In the genomic region with DNA sequence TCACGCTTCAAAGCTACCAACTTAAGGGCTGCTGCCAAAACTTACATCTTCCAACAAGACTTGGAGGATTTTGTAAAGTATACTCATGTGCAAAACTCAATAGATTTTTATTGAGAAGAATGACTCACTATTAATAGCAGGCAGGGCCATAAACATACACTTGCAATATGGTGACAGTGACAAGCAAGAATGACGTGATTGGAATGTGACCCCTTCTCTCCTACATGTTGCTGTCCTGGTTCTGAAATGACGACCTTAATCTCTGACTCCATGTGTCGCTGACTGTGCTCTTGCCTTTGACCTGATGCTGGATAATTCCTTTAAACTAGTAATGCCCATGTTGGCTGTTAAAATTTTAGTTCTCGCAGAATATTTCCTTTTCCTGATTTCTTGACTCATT, we compare ENCODE assay signal across 22 cellular contexts.
A peak's percentile ranks its signal among the peaks of the same experiment; 100 is the strongest.
DNase-seq lines count a peak whose midpoint lies in the region; ATAC-seq, FAIRE-seq and TF ChIP-seq lines count a peak whose summit lies in the region.
"Had no signal": no experiment of that assay in that cellular context is flagged by ENCODE, and none has a peak within 500 bp of the region (broad histone marks: within the 10 kb centered on the region; RNA-seq: fewer than 3 reads in every experiment).

No MANE protein-coding gene starts in this region.

- H3K27ac Mint-ChIP-seq in Caco-2 (ENCODE audit: unreplicated experiment), result peak overlapping the region; percentile 4
- peak overlapping the region; percentile 12; the same call in 1 of the 2 replicates for H3K27ac Mint-ChIP-seq in HFFc6
- H3K27ac Mint-ChIP-seq in astrocyte (ENCODE audit: unreplicated experiment), result no peak overlapping the region
- H3K27ac Mint-ChIP-seq: T-helper 2 cell treated with Interferon-gamma antibody and Interleukin-4, amounts not matched to agents 5 μg/mL and 100 μg/mL, for 36 hours had no signal

- H3K27me3 ChIP-seq in Caco-2 (replicated peaks; ENCODE audit: control insufficient read depth, insufficient read depth, low read length) (no peaks in the 10 kb centered on the region), astrocyte (ENCODE audit: insufficient read depth, low read length) (no peaks in the 10 kb centered on the region), body of pancreas (no peaks in the 10 kb centered on the region)
- H3K27me3 ChIP-seq: BLaER1, esophagus squamous epithelium, ovary, thyroid gland had no signal

- intact Hi-C loops in Caco-2 (cut with micrococcal nuclease; ENCODE audit: unreplicated experiment), result no loop called here
- intact Hi-C loops in body of pancreas (cut with DNase I), result no loop called here

- no peaks in the 10 kb centered on the region for H3K9me3 Mint-ChIP-seq in Caco-2 (ENCODE audit: unreplicated experiment)
- no peaks in the 10 kb centered on the region for H3K9me3 Mint-ChIP-seq in HFFc6
- no peaks in the 10 kb centered on the region for H3K9me3 Mint-ChIP-seq in astrocyte (ENCODE audit: unreplicated experiment)
- H3K9me3 Mint-ChIP-seq: T-helper 2 cell treated with Interferon-gamma antibody and Interleukin-4, amounts not matched to agents 5 μg/mL and 100 μg/mL, for 36 hours had no signal

- H3K27ac ChIP-seq in astrocyte (ENCODE audit: low read depth, low read length) (no peak overlapping the region), body of pancreas (no peak overlapping the region)
- H3K27ac ChIP-seq: BLaER1, esophagus squamous epithelium, ovary, thyroid gland had no signal

- H3K27me3 Mint-ChIP-seq in Caco-2 (ENCODE audit: insufficient read depth, unreplicated experiment) (no peaks in the 10 kb centered on the region), HFFc6 (ENCODE audit: insufficient read depth) (no peaks in the 10 kb centered on the region; the same call in 1 of the 2 replicates), astrocyte (ENCODE audit: low read depth, unreplicated experiment) (no peaks in the 10 kb centered on the region)

- TF ChIP-seq CTCF in Caco-2 (IDR thresholded peaks at IDR 0.05; ENCODE audit: insufficient read depth in 1 of 2, low read depth in 1 of 2, low read length in 1 of 2, severe bottlenecking in 1 of 2, unreplicated experiment in 1 of 2) (no peak), HFFc6 (IDR thresholded peaks at IDR 0.05) (no peak), astrocyte (IDR thresholded peaks at IDR 0.05; ENCODE audit: insufficient read depth, low read depth, low read length) (no peak), body of pancreas (IDR thresholded peaks at IDR 0.05) (no peak)

- no TSS peak for BruUV-seq in Caco-2 (replicated peaks; lab: Mats Ljungman, UMichigan)

- no peak overlapping the region for H3K4me2 ChIP-seq in astrocyte (ENCODE audit: low read length)
- H3K4me2 ChIP-seq: BLaER1 had no signal

- FAIRE-seq in astrocyte (lab: Jason Lieb, UNC), result no peak
- FAIRE-seq: GM18507 had no signal

- no peak for TF ChIP-seq POLR2A in body of pancreas (IDR thresholded peaks at IDR 0.05)

- H3K36me3 Mint-ChIP-seq in Caco-2 (ENCODE audit: insufficient read depth, unreplicated experiment) (no peaks in the 10 kb centered on the region), HFFc6 (ENCODE audit: low read depth) (peaks cover under 1% of the 10 kb centered on the region; the same call in 1 of the 2 replicates), astrocyte (ENCODE audit: low read depth, unreplicated experiment) (no peaks in the 10 kb centered on the region)

- ATAC-seq in body of pancreas, result no peak
- ATAC-seq: left colon had no signal

- POLR2A ChIA-PET in Caco-2 (lab: Charles Lee), result no interaction called here

- no peak overlapping the region for H2AFZ ChIP-seq in astrocyte (ENCODE audit: low read depth, low read length)

- DNase-seq in Caco-2 (peak; percentile 38 to 40), HFFc6 (peak; percentile 61), astrocyte (ENCODE audit: low read depth) (peak; percentile 31), left kidney (ENCODE audit: low read depth, low spot score) (peak; percentile 34), C1 segment of cervical spinal cord (lab: John Stamatoyannopoulos, UW) (no peak), NCI-H69 (lab: John Stamatoyannopoulos, UW) (no peak), T-helper 2 cell (no peak), body of pancreas (no peak)
- DNase-seq: activated CD4-positive, alpha-beta T cell treated with anti-CD3 and anti-CD28 coated beads for 1 hour; activated naive CD4-positive, alpha-beta T cell treated with anti-CD3 and anti-CD28 coated beads, Interleukin-2, amount 50 U/mL, for 16 hours; dermis blood vessel endothelial cell; esophagus squamous epithelium; hypothalamus; KBM-7; left colon; NCI-H1105 treated with DMSO at 0.1 percent for 48 hours; NCI-H2171; ovary; thyroid gland had no signal

- no peaks in the 10 kb centered on the region for H3K79me2 ChIP-seq in astrocyte (ENCODE audit: insufficient read depth, low read length)

- H3K36me3 ChIP-seq in Caco-2 (ENCODE audit: control insufficient read depth, insufficient read depth, low read length) (no peaks in the 10 kb centered on the region), astrocyte (ENCODE audit: insufficient read depth, low read length) (no peaks in the 10 kb centered on the region), body of pancreas (replicated peaks in 1 of 2; ENCODE audit: insufficient read depth in 1 of 2, low read depth in 2 of 2) (no peaks in the 10 kb centered on the region)
- H3K36me3 ChIP-seq: ovary, thyroid gland had no signal

- no peak overlapping the region for H3K4me3 Mint-ChIP-seq in Caco-2 (ENCODE audit: unreplicated experiment)
- H3K4me3 Mint-ChIP-seq in HFFc6, result peak overlapping the region; percentile 13; the same call in 1 of the 2 replicates
- H3K4me3 Mint-ChIP-seq in astrocyte (ENCODE audit: unreplicated experiment), result no peak overlapping the region
- H3K4me3 Mint-ChIP-seq: T-helper 2 cell treated with Interferon-gamma antibody and Interleukin-4, amounts not matched to agents 5 μg/mL and 100 μg/mL, for 36 hours had no signal

- no peaks in the 10 kb centered on the region for H4K20me1 ChIP-seq in astrocyte (ENCODE audit: insufficient read depth, low read length)
- H4K20me1 ChIP-seq: BLaER1 had no signal

- H3K4me3 ChIP-seq in Caco-2 (ENCODE audit: low read depth, low read length), result no peak overlapping the region
- no peak overlapping the region for H3K4me3 ChIP-seq in astrocyte (ENCODE audit: insufficient read depth, low read depth, low read length)
- no peak overlapping the region for H3K4me3 ChIP-seq in body of pancreas
- H3K4me3 ChIP-seq: BLaER1, esophagus squamous epithelium, ovary, thyroid gland had no signal

- H3K4me1 Mint-ChIP-seq in Caco-2 (ENCODE audit: low read depth, unreplicated experiment), result peaks cover 7% of the 10 kb centered on the region
- peaks cover 43% of the 10 kb centered on the region for H3K4me1 Mint-ChIP-seq in HFFc6 (ENCODE audit: low read depth)
- peaks cover 33% of the 10 kb centered on the region for H3K4me1 Mint-ChIP-seq in astrocyte (ENCODE audit: low read depth, unreplicated experiment)

- H3K9me3 ChIP-seq in Caco-2 (no peaks in the 10 kb centered on the region), astrocyte (ENCODE audit: insufficient read depth, low read depth, low read length) (no peaks in the 10 kb centered on the region), body of pancreas (no peaks in the 10 kb centered on the region)
- H3K9me3 ChIP-seq: BLaER1, esophagus squamous epithelium, ovary, thyroid gland had no signal

- WGBS in body of pancreas, 2 donors, result 90% methylated on average over 5 of the region's 5 CpGs

- H3K9ac ChIP-seq in astrocyte (ENCODE audit: low read length), result no peak overlapping the region
- H3K9ac ChIP-seq: BLaER1 had no signal

- H3K4me1 ChIP-seq in Caco-2 (peaks cover 4% of the 10 kb centered on the region), astrocyte (ENCODE audit: insufficient read depth, low read length) (peaks cover 17% of the 10 kb centered on the region), body of pancreas (no peaks in the 10 kb centered on the region)
- H3K4me1 ChIP-seq: BLaER1, esophagus squamous epithelium, thyroid gland had no signal

- CTCF ChIA-PET in Caco-2 (lab: Charles Lee), result no interaction called here

Comparison
In these comparisons a context has a peak if more than half of its experiments do, and no peak if none do; other contexts are left out.
1. DNase-seq: peak in Caco-2 (2 of 2), HFFc6 (single experiment), astrocyte (single experiment) and left kidney (single experiment); none in C1 segment of cervical spinal cord (0 of 14), NCI-H69 (single experiment), T-helper 2 cell (0 of 5) and body of pancreas (0 of 4).